In genomic region chr17:81869221-81870154, GRCh38 we compare ENCODE assay signal across 8 cellular contexts. TPM values are rescaled to one million over a fixed set of nuclear protein-coding genes. Genes with fewer than 3 reads are reported as not detected.
DNase-seq lines count a peak whose midpoint lies in the region; ATAC-seq, FAIRE-seq and TF ChIP-seq lines count a peak whose summit lies in the region.

No MANE protein-coding gene starts in this region.

- DNase-seq in D721Med (ENCODE audit: insufficient read length, low spot score) (no peak), heart right ventricle (peak; percentile 24 to 58), retinal pigment epithelial cell (ENCODE audit: low read depth) (no peak), NCI-H69 (lab: John Stamatoyannopoulos, UW) (no peak)
- DNase-seq in activated naive CD4-positive, alpha-beta T cell treated with Interleukin-2 at 50 U/mL for 16 hours, result peak; percentile 43
- DNase-seq in NK-92 treated with Interleukin-12 subunit alpha and Interleukin-12 subunit beta, amount 100 ng/mL, for 24 hours (lab: John Stamatoyannopoulos, UW), result no peak

- peak overlapping the region; percentile 91; the same call in 1 of the 2 replicates for H3K9ac ChIP-seq in KMS-11

- no peak overlapping the region for H2AFZ ChIP-seq in KMS-11 (ENCODE audit: low read depth)

- H3K4me2 ChIP-seq in KMS-11, result peak overlapping the region; percentile 88

- H3K4me3 ChIP-seq in KMS-11 (IDR thresholded peaks at IDR 0.05; ENCODE audit: insufficient read depth, low read depth, low read length) (peak overlapping the region; percentile 26), heart right ventricle (peak overlapping the region; percentile 62 to 98 (median 85)), retinal pigment epithelial cell (ENCODE audit: low read length) (peak overlapping the region; percentile 77)

- H3K27me3 ChIP-seq in KMS-11 (ENCODE audit: insufficient read depth, low read depth) (no peaks in the 10 kb centered on the region), heart right ventricle (no peaks in the 10 kb centered on the region)

- H4K20me1 ChIP-seq in KMS-11 (ENCODE audit: insufficient read depth), result no peaks in the 10 kb centered on the region

- H3K27ac ChIP-seq in KMS-11 (peak overlapping the region; percentile 88), heart right ventricle (peak overlapping the region in 9 of 10 donors; percentile 92 to 99 (median 99))

- WGBS in heart right ventricle, 2 donors, result 33 to 39% methylated on average over 52 of the region's 52 CpGs

- no peak for FAIRE-seq in D721Med (lab: Jason Lieb, UNC)

- H3K9me3 ChIP-seq in heart right ventricle, result no peaks in the 10 kb centered on the region

- peak in 7 of 8 donors; percentile 3 to 31 (median 20) for ATAC-seq in heart right ventricle
- no peak for ATAC-seq in HG02938 (IDR thresholded peaks at IDR 0.05; ENCODE audit: unreplicated experiment)

- intact Hi-C loops in heart right ventricle (cut with DNase I), result loop anchor here in 1 of 10 donors (5.0 kb wide), 1 partner anchor 37 kb away; the partner anchor contains the start of gene MCRIP1

- H3K36me3 ChIP-seq in KMS-11 (ENCODE audit: insufficient read depth) (no peaks in the 10 kb centered on the region), heart right ventricle (peaks cover 0 to 51% (median 20%) of the 10 kb centered on the region in 9 donors)

- peaks cover 51% of the 10 kb centered on the region for H3K4me1 ChIP-seq in KMS-11 (ENCODE audit: low read depth, poor library complexity, severe bottlenecking)
- H3K4me1 ChIP-seq in heart right ventricle, result peaks cover 27 to 77% (median 55%) of the 10 kb centered on the region in 9 donors

- H3K79me2 ChIP-seq in KMS-11 (ENCODE audit: insufficient read depth, low read depth), result peaks cover 33% of the 10 kb centered on the region

- peak; percentile 66 for TF ChIP-seq CTCF in D721Med (IDR thresholded peaks at IDR 0.05; ENCODE audit: insufficient read depth, missing control alignments)
- TF ChIP-seq CTCF in KMS-11 (conservative IDR thresholded peaks at IDR 0.05; ENCODE audit: low read depth, low read length), result peak; percentile 46
- TF ChIP-seq CTCF in heart right ventricle (IDR thresholded peaks at IDR 0.05), result peak; percentile 82 to 92 (median 88)
- TF ChIP-seq CTCF in retinal pigment epithelial cell (conservative IDR thresholded peaks at IDR 0.05; ENCODE audit: low read depth, low read length), result peak; percentile 82

RNA-seq across cellular contexts. Expression of gene ARHGDIA, which starts 1.6 kb away (rescaled TPM):
- 100 to 1,000 TPM in 7 of 10 donors, 10 to 100 TPM in 3; 89.9 to 263 (median 110) TPM for total RNA-seq in heart right ventricle
- polyA plus RNA-seq in heart right ventricle, result 100 to 1,000 TPM in 1 of 2 donors, 10 to 100 TPM in 1; 97.2 to 251 TPM

RNA-seq across cellular contexts. Expression of gene P4HB, which starts 9.2 kb away (rescaled TPM):
- 100 to 1,000 TPM; 244 to 801 (median 332) TPM for total RNA-seq in heart right ventricle
- 100 to 1,000 TPM; 284 to 536 TPM for polyA plus RNA-seq in heart right ventricle

RNA-seq across cellular contexts. Expression of gene ALYREF, which starts 21.9 kb away (rescaled TPM):
- 10 to 100 TPM; 28.1 to 47.2 (median 32.2) TPM for total RNA-seq in heart right ventricle
- polyA plus RNA-seq in heart right ventricle, result 10 to 100 TPM in 1 of 2 donors, 1 to 10 TPM in 1; 3.6 to 45.4 TPM

RNA-seq across cellular contexts. Expression of gene ANAPC11, which starts 22.0 kb away (rescaled TPM):
- total RNA-seq in heart right ventricle, result 100 to 1,000 TPM; 124 to 189 (median 142) TPM
- polyA plus RNA-seq in heart right ventricle, result 100 to 1,000 TPM; 205 to 405 TPM

RNA-seq across cellular contexts. Expression of gene NPB, which starts 32.5 kb away (rescaled TPM):
- total RNA-seq in heart right ventricle, result under 1 TPM; 0.13 to 0.83 (median 0.32) TPM
- polyA plus RNA-seq in heart right ventricle, result under 1 TPM; 0.49 to 0.73 TPM

Comparison
In these comparisons a context has a peak if more than half of its experiments do, and no peak if none do; other contexts are left out.
1. DNase-seq: peak in activated naive CD4-positive, alpha-beta T cell treated with Interleukin-2 at 50 U/mL for 16 hours (single experiment) and heart right ventricle (2 of 2); none in D721Med (single experiment), retinal pigment epithelial cell (single experiment), NCI-H69 (single experiment) and NK-92 treated with Interleukin-12 subunit alpha and Interleukin-12 subunit beta, amount 100 ng/mL, for 24 hours (single experiment).
2. H3K4me3 ChIP-seq: peak in every context shown above with its lines; median percentile 85 in heart right ventricle; 77 in retinal pigment epithelial cell; 26 in KMS-11.
3. Peak in every context shown above with its lines, with median percentiles within 50 percentile points of each other: CTCF ChIP-seq.